Comparison of ENCODE assay signal across 12 cellular contexts in genomic region chr13:35549481-35549880, GRCh38.
DNase-seq lines count a peak whose midpoint lies in the region; ATAC-seq lines count a peak whose summit lies in the region.
"Had no signal": no experiment of that assay in that cellular context is flagged by ENCODE, and none has a peak within 500 bp of the region (broad histone marks: within the 10 kb centered on the region; RNA-seq: fewer than 3 reads in every experiment).

No MANE protein-coding gene starts in this region.

- peak; percentile 58 for DNase-seq in A172 (ENCODE audit: low spot score)
- peak; percentile 20 for DNase-seq in epithelial cell of prostate (ENCODE audit: low read depth, low spot score)
- no peak for DNase-seq in activated CD4-positive, alpha-beta memory T cell treated with anti-CD3 and anti-CD28 coated beads for 36 hours
- DNase-seq in germinal center (ENCODE audit: low spot score) = no peak
- no peak for DNase-seq in stimulated activated CD8-positive, alpha-beta memory T cell treated with anti-CD3 and anti-CD28 coated beads, Interleukin-4, amount 100 ng/mL, for 48 hours
- DNase-seq in effector CD8-positive, alpha-beta T cell (lab: John Stamatoyannopoulos, UW) = no peak
- DNase-seq: activated CD8-positive, alpha-beta T cell treated with anti-CD3 and anti-CD28 coated beads for 36 hours; NCI-H526; ovary had no signal

- ATAC-seq in GM18858 (IDR thresholded peaks at IDR 0.05; ENCODE audit: unreplicated experiment) = peak; percentile 85
- peak; percentile 90 for ATAC-seq in HG03460 (IDR thresholded peaks at IDR 0.05; ENCODE audit: unreplicated experiment)
- ATAC-seq: activated CD8-positive, alpha-beta T cell treated with anti-CD3 and anti-CD28 coated beads for 36 hours had no signal

- intact Hi-C loops in activated CD4-positive, alpha-beta memory T cell treated with anti-CD3 and anti-CD28 coated beads for 36 hours (cut with micrococcal nuclease) = no loop called here

- H3K27me3 Mint-ChIP-seq in activated CD4-positive, alpha-beta memory T cell treated with anti-CD3 and anti-CD28 coated beads for 36 hours = no peaks in the 10 kb centered on the region
- H3K27me3 Mint-ChIP-seq: activated CD8-positive, alpha-beta T cell treated with anti-CD3 and anti-CD28 coated beads for 36 hours; CD4-positive, alpha-beta memory T cell had no signal

- POLR2A ChIA-PET in activated CD4-positive, alpha-beta memory T cell treated with anti-CD3 and anti-CD28 coated beads for 36 hours (lab: Charles Lee) = no interaction called here

- CTCF ChIA-PET in activated CD4-positive, alpha-beta memory T cell treated with anti-CD3 and anti-CD28 coated beads for 36 hours (lab: Charles Lee) = no interaction called here

- H3K27ac ChIP-seq in epithelial cell of prostate = peak overlapping the region; percentile 28
- H3K27ac ChIP-seq: ovary had no signal

- no peaks in the 10 kb centered on the region for H3K4me1 Mint-ChIP-seq in activated CD4-positive, alpha-beta memory T cell treated with anti-CD3 and anti-CD28 coated beads for 36 hours (ENCODE audit: low read depth)
- H3K4me1 Mint-ChIP-seq: CD4-positive, alpha-beta memory T cell had no signal

- H3K4me3 Mint-ChIP-seq in activated CD4-positive, alpha-beta memory T cell treated with anti-CD3 and anti-CD28 coated beads for 36 hours = no peak overlapping the region
- H3K4me3 Mint-ChIP-seq: activated CD8-positive, alpha-beta T cell treated with anti-CD3 and anti-CD28 coated beads for 36 hours; CD4-positive, alpha-beta memory T cell had no signal

- no peak overlapping the region for H3K27ac Mint-ChIP-seq in activated CD4-positive, alpha-beta memory T cell treated with anti-CD3 and anti-CD28 coated beads for 36 hours
- H3K27ac Mint-ChIP-seq: activated CD8-positive, alpha-beta T cell treated with anti-CD3 and anti-CD28 coated beads for 36 hours; CD4-positive, alpha-beta memory T cell had no signal

- H3K9me3 Mint-ChIP-seq in activated CD4-positive, alpha-beta memory T cell treated with anti-CD3 and anti-CD28 coated beads for 36 hours = no peaks in the 10 kb centered on the region
- H3K9me3 Mint-ChIP-seq: activated CD8-positive, alpha-beta T cell treated with anti-CD3 and anti-CD28 coated beads for 36 hours had no signal

- H3K36me3 Mint-ChIP-seq in activated CD4-positive, alpha-beta memory T cell treated with anti-CD3 and anti-CD28 coated beads for 36 hours = no peaks in the 10 kb centered on the region
- H3K36me3 Mint-ChIP-seq: CD4-positive, alpha-beta memory T cell had no signal

Comparison
In these comparisons a context has a peak if more than half of its experiments do, and no peak if none do; other contexts are left out.
1. DNase-seq: peak in A172 (single experiment) and epithelial cell of prostate (single experiment); none in activated CD4-positive, alpha-beta memory T cell treated with anti-CD3 and anti-CD28 coated beads for 36 hours (single experiment), germinal center (single experiment), stimulated activated CD8-positive, alpha-beta memory T cell treated with anti-CD3 and anti-CD28 coated beads, Interleukin-4, amount 100 ng/mL, for 48 hours (single experiment) and effector CD8-positive, alpha-beta T cell (single experiment).